Comparison of ENCODE assay signal across 12 cellular contexts in genomic region chr1:113868387-113869083, GRCh38.
A peak's percentile ranks its signal among the peaks of the same experiment; 100 is the strongest.
DNase-seq lines count a peak whose midpoint lies in the region; ATAC-seq and TF ChIP-seq lines count a peak whose summit lies in the region.
"Had no signal": no experiment of that assay in that cellular context is flagged by ENCODE, and none has a peak within 500 bp of the region (broad histone marks: within the 10 kb centered on the region; RNA-seq: fewer than 3 reads in every experiment).

No MANE protein-coding gene starts in this region.

- H3K36me3 Mint-ChIP-seq in activated naive CD4-positive, alpha-beta T cell treated with anti-CD3 and anti-CD28 coated beads, Interleukin-2, amount 10 ng/mL, durations not matched to agents 7 days and 5 days, result peaks cover 44% of the 10 kb centered on the region
- H3K36me3 Mint-ChIP-seq in stimulated activated memory B cell treated with anti-CD40 and anti-IgM and Interleukin-4, amounts not matched to agents 10 μg/mL and 1 μg/mL and 100 μg/mL, for 72 hours, result no peaks in the 10 kb centered on the region

- peaks cover 67% of the 10 kb centered on the region for H3K4me1 Mint-ChIP-seq in activated naive CD4-positive, alpha-beta T cell treated with anti-CD3 and anti-CD28 coated beads, Interleukin-2, amount 10 ng/mL, durations not matched to agents 7 days and 5 days
- H3K4me1 Mint-ChIP-seq in stimulated activated memory B cell treated with anti-CD40 and anti-IgM and Interleukin-4, amounts not matched to agents 10 μg/mL and 1 μg/mL and 100 μg/mL, for 72 hours, result peaks cover 53% of the 10 kb centered on the region

- peak; percentile 35 for ATAC-seq in stimulated activated memory B cell treated with anti-CD40 and anti-IgM and Interleukin-4, amounts not matched to agents 10 μg/mL and 1 μg/mL and 100 μg/mL, for 72 hours

- H3K9me3 Mint-ChIP-seq in activated naive CD4-positive, alpha-beta T cell treated with anti-CD3 and anti-CD28 coated beads, Interleukin-2, amount 10 ng/mL, durations not matched to agents 7 days and 5 days, result no peaks in the 10 kb centered on the region
- no peaks in the 10 kb centered on the region for H3K9me3 Mint-ChIP-seq in stimulated activated memory B cell treated with anti-CD40 and anti-IgM and Interleukin-4, amounts not matched to agents 10 μg/mL and 1 μg/mL and 100 μg/mL, for 72 hours

- H3K27ac Mint-ChIP-seq in activated naive CD4-positive, alpha-beta T cell treated with anti-CD3 and anti-CD28 coated beads, Interleukin-2, amount 10 ng/mL, durations not matched to agents 7 days and 5 days, result peak overlapping the region; percentile 72
- H3K27ac Mint-ChIP-seq in stimulated activated memory B cell treated with anti-CD40 and anti-IgM and Interleukin-4, amounts not matched to agents 10 μg/mL and 1 μg/mL and 100 μg/mL, for 72 hours, result peak overlapping the region; percentile 86

- no peak for DNase-seq in activated naive CD4-positive, alpha-beta T cell treated with anti-CD3 and anti-CD28 coated beads, Interleukin-2, amount 10 ng/mL, durations not matched to agents 7 days and 5 days
- DNase-seq in activated naive CD4-positive, alpha-beta T cell (lab: John Stamatoyannopoulos, UW), result no peak
- DNase-seq in RKO (ENCODE audit: low spot score) (peak; percentile 82), cardiac fibroblast (ENCODE audit: low read depth in 2 of 2) (peak; percentile 9 to 75), NCI-H146 (lab: John Stamatoyannopoulos, UW) (no peak), anterior cingulate cortex (lab: John Stamatoyannopoulos, UW) (no peak), glomerular visceral epithelial cell (ENCODE audit: extremely low spot score) (no peak)
- DNase-seq: cortex of kidney, RPMI8226 had no signal

- TF ChIP-seq CTCF in cardiac fibroblast (IDR thresholded peaks at IDR 0.05; ENCODE audit: low read depth, low read length), result no peak

- H3K4me3 ChIP-seq in cardiac fibroblast (replicated peaks in 1 of 2; ENCODE audit: low read depth in 2 of 2, low read length in 2 of 2), result no peak overlapping the region
- H3K4me3 ChIP-seq: BLaER1, thoracic aorta had no signal

- peak overlapping the region; percentile 87 for H3K4me3 Mint-ChIP-seq in activated naive CD4-positive, alpha-beta T cell treated with anti-CD3 and anti-CD28 coated beads, Interleukin-2, amount 10 ng/mL, durations not matched to agents 7 days and 5 days
- H3K4me3 Mint-ChIP-seq in stimulated activated memory B cell treated with anti-CD40 and anti-IgM and Interleukin-4, amounts not matched to agents 10 μg/mL and 1 μg/mL and 100 μg/mL, for 72 hours, result peak overlapping the region; percentile 50

- CTCF ChIA-PET in activated naive CD4-positive, alpha-beta T cell treated with anti-CD3 and anti-CD28 coated beads, Interleukin-2, amount 10 ng/mL, durations not matched to agents 7 days and 5 days (lab: Charles Lee), result interaction anchor here (0.6 to 3.3 kb wide), 9 partner anchors 9 to 109 kb away, joined by 3 to 22 read pairs (median 6); partner anchors contain the start of genes AP4B1 and HIPK1

- H3K27me3 Mint-ChIP-seq in activated naive CD4-positive, alpha-beta T cell treated with anti-CD3 and anti-CD28 coated beads, Interleukin-2, amount 10 ng/mL, durations not matched to agents 7 days and 5 days, result no peaks in the 10 kb centered on the region
- H3K27me3 Mint-ChIP-seq in stimulated activated memory B cell treated with anti-CD40 and anti-IgM and Interleukin-4, amounts not matched to agents 10 μg/mL and 1 μg/mL and 100 μg/mL, for 72 hours, result no peaks in the 10 kb centered on the region

Comparison
In these comparisons a context has a peak if more than half of its experiments do, and no peak if none do; other contexts are left out.
1. DNase-seq: peak in RKO (single experiment) and cardiac fibroblast (2 of 2); none in activated naive CD4-positive, alpha-beta T cell treated with anti-CD3 and anti-CD28 coated beads, Interleukin-2, amount 10 ng/mL, durations not matched to agents 7 days and 5 days (single experiment), activated naive CD4-positive, alpha-beta T cell (0 of 4), NCI-H146 (single experiment), anterior cingulate cortex (0 of 58) and glomerular visceral epithelial cell (single experiment).